In genomic region chr7:111232249-111233084, GRCh38 we compare ENCODE assay signal across 8 cellular contexts.
DNase-seq lines count a peak whose midpoint lies in the region; ATAC-seq and TF ChIP-seq lines count a peak whose summit lies in the region.

No MANE protein-coding gene starts in this region.

- no peaks in the 10 kb centered on the region for H3K27me3 Mint-ChIP-seq in T-cell

- peaks cover 26% of the 10 kb centered on the region for H3K36me3 Mint-ChIP-seq in T-cell

- H3K27ac Mint-ChIP-seq in T-cell, result no peak overlapping the region

- H3K9me3 Mint-ChIP-seq in T-cell, result peaks cover 0 to 7% (median 0%) of the 10 kb centered on the region in 3 donors

- no peak overlapping the region for H3K4me3 Mint-ChIP-seq in T-cell

- TF ChIP-seq CTCF in epithelial cell of esophagus (IDR thresholded peaks at IDR 0.05; ENCODE audit: insufficient read depth, low read depth, low read length, missing control alignments) (no peak), WERI-Rb-1 (IDR thresholded peaks at IDR 0.05; ENCODE audit: low read depth, low read length) (no peak)

- no peak overlapping the region for H3K4me3 ChIP-seq in epithelial cell of esophagus (ENCODE audit: low read length)
- no peak overlapping the region for H3K4me3 ChIP-seq in WERI-Rb-1 (ENCODE audit: low read depth, low read length)

- POLR2A ChIA-PET in T-cell (lab: Charles Lee), result no interaction called here

- peak; percentile 67 for DNase-seq in DMS53 (lab: John Stamatoyannopoulos, UW)
- peak; percentile 54 for DNase-seq in HT-29 (ENCODE audit: low spot score)
- peak; percentile 78 for DNase-seq in epithelial cell of esophagus (ENCODE audit: low read depth)
- no peak for DNase-seq in T-cell
- no peak for DNase-seq in hippocampal formation (lab: John Stamatoyannopoulos, UW)
- DNase-seq in NCI-H1436 treated with DMSO at 0.1 percent for 48 hours (lab: John Stamatoyannopoulos, UW), result no peak
- DNase-seq in WERI-Rb-1, result no peak

- H3K27me3 ChIP-seq in WERI-Rb-1 (ENCODE audit: insufficient read depth, low read depth, severe bottlenecking), result no peaks in the 10 kb centered on the region

- no peaks in the 10 kb centered on the region for H3K36me3 ChIP-seq in WERI-Rb-1

- ATAC-seq in GM21576 (IDR thresholded peaks at IDR 0.05; ENCODE audit: unreplicated experiment) (peak; percentile 90), T-cell (replicated peaks in 1 of 4) (no peak)

- no peaks in the 10 kb centered on the region for H3K9me3 ChIP-seq in WERI-Rb-1 (ENCODE audit: severe bottlenecking)

- peaks cover 0 to 6% (median 5%) of the 10 kb centered on the region in 3 donors for H3K4me1 Mint-ChIP-seq in T-cell

- CTCF ChIA-PET in T-cell (lab: Charles Lee), result no interaction called here

- no peak overlapping the region for H3K27ac ChIP-seq in WERI-Rb-1

Comparison
In these comparisons a context has a peak if more than half of its experiments do, and no peak if none do; other contexts are left out.
1. DNase-seq: peak in DMS53 (single experiment), HT-29 (single experiment) and epithelial cell of esophagus (single experiment); none in T-cell (0 of 34), hippocampal formation (0 of 2), NCI-H1436 treated with DMSO at 0.1 percent for 48 hours (single experiment) and WERI-Rb-1 (single experiment).